ENCODE assay signal across 7 cellular contexts in the genomic region with DNA sequence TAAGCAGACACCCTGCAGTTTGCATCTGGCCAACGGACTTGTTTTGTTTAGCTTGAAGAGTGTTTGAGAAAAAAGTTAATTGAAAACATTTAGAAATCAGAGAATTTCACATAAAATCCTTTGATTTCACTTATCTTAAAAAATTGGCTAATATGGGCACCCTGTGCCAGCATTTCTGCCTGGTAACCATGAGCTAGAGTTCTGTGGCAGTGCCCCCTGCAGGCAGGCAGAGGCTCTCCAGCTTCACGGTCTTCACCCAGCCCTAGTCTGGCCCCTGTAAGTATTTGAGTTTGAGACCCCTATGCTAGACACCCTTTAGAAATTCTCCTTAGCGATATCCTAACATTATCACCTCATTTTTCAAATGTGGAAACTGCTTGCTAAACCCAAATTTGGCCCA. TPM values are rescaled to one million over a fixed set of nuclear protein-coding genes. Genes with fewer than 3 reads are reported as not detected.
DNase-seq lines count a peak whose midpoint lies in the region; ATAC-seq and TF ChIP-seq lines count a peak whose summit lies in the region.

No MANE protein-coding gene starts in this region.

- H3K4me3 ChIP-seq in Karpas-422 (ENCODE audit: low read length): no peak overlapping the region
- H3K4me3 ChIP-seq in choroid plexus epithelial cell (ENCODE audit: low read depth, low read length): no peak overlapping the region
- H3K4me3 ChIP-seq in osteoblast (ENCODE audit: insufficient read depth, low read length): no peak overlapping the region

- H3K79me2 ChIP-seq in Karpas-422 (ENCODE audit: low read length): no peaks in the 10 kb centered on the region
- H3K79me2 ChIP-seq in osteoblast (ENCODE audit: insufficient read depth, low read length): no peaks in the 10 kb centered on the region

- DNase-seq in ELR (ENCODE audit: low read depth) (peak; percentile 19), Karpas-422 (peak; percentile 83), choroid plexus epithelial cell (ENCODE audit: low read depth) (no peak), osteoblast (ENCODE audit: insufficient read length, low spot score, missing footprints) (no peak)

- no peak overlapping the region for H3K27ac ChIP-seq in Karpas-422 (ENCODE audit: low read length)
- no peak overlapping the region for H3K27ac ChIP-seq in osteoblast (ENCODE audit: low read depth, low read length)

- H3K36me3 ChIP-seq in Karpas-422 (ENCODE audit: insufficient read depth, low read length) (no peaks in the 10 kb centered on the region), osteoblast (ENCODE audit: insufficient read depth, low read length) (no peaks in the 10 kb centered on the region)

- H3K27me3 ChIP-seq in Karpas-422 (ENCODE audit: low read length) (no peaks in the 10 kb centered on the region), osteoblast (ENCODE audit: insufficient read depth, low read length) (no peaks in the 10 kb centered on the region)

- ATAC-seq in HG02642 (IDR thresholded peaks at IDR 0.05; ENCODE audit: poor library complexity, unreplicated experiment) (no peak), GM18505 (IDR thresholded peaks at IDR 0.05; ENCODE audit: unreplicated experiment) (no peak), GM19467 (IDR thresholded peaks at IDR 0.05; ENCODE audit: unreplicated experiment) (no peak)

- H3K9me2 ChIP-seq in Karpas-422 (replicated peaks; ENCODE audit: insufficient read depth, low read length): no peaks in the 10 kb centered on the region

- no peaks in the 10 kb centered on the region for H3K9me3 ChIP-seq in Karpas-422 (ENCODE audit: low read length)
- peaks cover 3% of the 10 kb centered on the region for H3K9me3 ChIP-seq in osteoblast (ENCODE audit: low read depth, low read length)

- no peak for TF ChIP-seq POLR2A in GM18505 (IDR thresholded peaks at IDR 0.05; ENCODE audit: borderline replicate concordance, extremely low read depth, insufficient read depth, insufficient read length)

- no peaks in the 10 kb centered on the region for H4K20me1 ChIP-seq in Karpas-422 (ENCODE audit: insufficient read depth, low read depth, low read length)
- H4K20me1 ChIP-seq in osteoblast (ENCODE audit: insufficient read depth, low read length): no peaks in the 10 kb centered on the region

- H3K4me1 ChIP-seq in Karpas-422 (ENCODE audit: low read length) (no peaks in the 10 kb centered on the region), osteoblast (ENCODE audit: insufficient read depth, low read length) (no peaks in the 10 kb centered on the region)

- no peak overlapping the region for H2AFZ ChIP-seq in Karpas-422 (ENCODE audit: low read length)
- no peak overlapping the region for H2AFZ ChIP-seq in osteoblast (ENCODE audit: low read length)

- H3K4me2 ChIP-seq in Karpas-422 (ENCODE audit: low read depth, low read length, poor library complexity, severe bottlenecking) (no peak overlapping the region), osteoblast (ENCODE audit: insufficient read depth, low read length) (no peak overlapping the region)

- TF ChIP-seq CTCF in choroid plexus epithelial cell (conservative IDR thresholded peaks at IDR 0.05; ENCODE audit: low read depth, low read length): peak; percentile 65
- TF ChIP-seq CTCF in osteoblast (IDR thresholded peaks at IDR 0.05; ENCODE audit: extremely low read depth, low read depth, low read length): peak; percentile 55

- H3K9ac ChIP-seq in Karpas-422 (ENCODE audit: low read length): no peak overlapping the region

RNA-seq across cellular contexts. Expression of gene FANCC, which starts 18.8 kb away (rescaled TPM):
- 3.1 and 14.0 TPM in 2 replicates for total RNA-seq in Karpas-422 (2014; rRNA removed; shearing (Covaris generic); ENCODE audit: low replicate concordance)
- 4.7 and 5.4 TPM in 2 replicates for total RNA-seq in osteoblast

Comparison
In these comparisons a context has a peak if more than half of its experiments do, and no peak if none do; other contexts are left out.
1. DNase-seq: peak in ELR (single experiment) and Karpas-422 (single experiment); none in choroid plexus epithelial cell (single experiment) and osteoblast (single experiment).